ENCODE assay signal across 1 cellular context in the genomic region with DNA sequence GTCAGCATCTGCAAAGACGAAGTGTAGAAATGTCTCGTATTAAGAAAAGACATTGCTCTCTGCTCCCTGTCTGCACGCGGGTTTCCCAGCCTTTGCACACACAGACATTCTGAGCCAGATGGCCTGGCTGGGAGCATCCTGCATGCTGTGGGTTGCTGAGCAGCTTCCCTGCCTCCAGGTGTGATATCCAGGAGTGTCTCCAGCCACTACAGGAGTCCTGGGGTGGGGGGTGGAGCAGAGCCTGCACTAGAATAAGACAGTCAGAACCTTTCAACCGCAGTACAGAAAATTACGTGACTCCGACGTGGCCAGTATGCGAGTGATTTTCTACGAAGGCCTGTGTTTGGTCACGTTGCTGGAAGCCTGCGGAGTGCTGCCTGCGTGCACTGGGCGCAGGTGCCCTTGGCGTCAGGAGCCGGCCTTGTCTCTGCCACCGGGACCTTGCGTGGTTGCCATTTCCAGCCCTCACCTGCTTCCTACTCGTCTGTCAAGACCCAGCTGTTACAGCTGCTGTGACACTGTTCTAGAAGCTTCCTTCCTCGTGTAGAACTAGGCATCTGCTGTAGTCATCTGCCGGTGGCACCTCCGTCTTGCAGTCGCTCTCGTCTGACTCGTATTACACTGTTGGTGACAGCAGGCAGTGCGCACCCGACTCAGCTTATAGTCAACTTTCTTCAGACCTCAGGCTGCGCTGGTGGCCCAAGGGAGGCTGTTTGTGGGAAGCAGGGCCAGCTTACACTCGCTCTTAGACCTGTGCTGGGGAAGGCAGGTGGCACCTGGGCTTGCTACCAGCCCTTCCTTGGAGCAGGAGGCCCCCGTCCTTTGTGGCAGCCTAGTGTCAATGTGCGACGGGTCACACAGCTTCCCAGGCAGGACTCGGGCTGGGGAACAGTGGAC.
TF ChIP-seq lines count a peak whose summit lies in the region.

No MANE protein-coding gene starts in this region.

TF ChIP-seq in H1, 55 proteins besides CTCF, POLR2A, EP300 and RAD21:
- TF ChIP-seq, protein P1, sequence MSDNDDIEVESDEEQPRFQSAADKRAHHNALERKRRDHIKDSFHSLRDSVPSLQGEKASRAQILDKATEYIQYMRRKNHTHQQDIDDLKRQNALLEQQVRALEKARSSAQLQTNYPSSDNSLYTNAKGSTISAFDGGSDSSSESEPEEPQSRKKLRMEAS (IDR thresholded peaks at IDR 0.05), result no peak
- TF ChIP-seq HDAC2 (IDR thresholded peaks at IDR 0.05; ENCODE audit: borderline replicate concordance in 1 of 2, low read depth in 2 of 2, low read length in 2 of 2) (no peak), CHD2 (IDR thresholded peaks at IDR 0.05; ENCODE audit: low read length) (no peak), FOSL1 (IDR thresholded peaks at IDR 0.05; ENCODE audit: insufficient read depth, low read depth, low read length) (no peak), KDM1A (IDR thresholded peaks at IDR 0.05; ENCODE audit: borderline replicate concordance, low read length) (no peak), RBBP5 (IDR thresholded peaks at IDR 0.05; ENCODE audit: borderline replicate concordance, low read depth, low read length) (no peak)
